In the genomic region with DNA sequence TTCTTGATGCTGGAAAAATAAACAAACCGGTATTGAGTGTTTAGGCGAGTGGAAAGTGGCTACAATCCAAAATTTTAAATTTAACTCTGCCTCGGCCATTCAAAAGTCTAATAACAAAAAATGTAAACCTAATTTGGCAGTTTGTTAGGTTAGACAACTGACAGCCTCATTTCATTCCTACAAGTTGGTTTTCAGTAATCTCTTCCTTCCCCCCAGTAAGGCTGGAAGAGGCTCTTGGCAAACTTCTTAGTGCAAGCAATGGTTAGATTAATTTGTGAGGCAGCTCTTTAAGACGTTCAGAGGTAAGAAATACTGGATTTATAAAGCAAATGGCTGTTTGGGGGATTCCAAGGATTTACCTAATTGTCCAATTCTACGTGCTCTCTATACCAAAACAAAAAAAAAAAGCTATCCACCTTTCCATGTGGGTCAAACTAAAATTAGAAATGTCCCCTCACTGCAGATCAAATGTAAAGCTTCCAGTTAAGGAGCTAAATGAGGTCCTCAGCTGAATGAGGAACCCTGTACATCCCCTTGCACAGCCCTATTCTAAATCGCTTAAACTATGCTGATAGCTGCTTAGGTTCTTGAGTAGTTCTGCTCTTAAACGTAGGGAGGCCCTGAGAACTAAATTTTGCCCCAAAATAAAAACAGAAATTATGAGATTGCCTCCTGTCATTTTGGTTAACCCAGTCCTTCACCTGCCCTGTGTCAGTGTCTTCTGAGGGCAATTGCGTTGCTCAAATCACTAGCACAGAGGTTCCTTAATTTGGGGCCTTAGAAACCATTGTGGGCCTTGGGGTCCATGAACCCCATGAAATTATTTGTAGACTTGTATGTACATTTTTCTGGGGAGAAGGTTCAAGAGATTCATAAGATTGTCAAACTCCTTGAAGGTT, we compare ENCODE assay signal across 1 cellular context.
TF ChIP-seq lines count a peak whose summit lies in the region.

No MANE protein-coding gene starts in this region.

TF ChIP-seq in K562, 482 proteins besides CTCF, POLR2A, EP300 and RAD21:
- TF ChIP-seq, protein P1, sequence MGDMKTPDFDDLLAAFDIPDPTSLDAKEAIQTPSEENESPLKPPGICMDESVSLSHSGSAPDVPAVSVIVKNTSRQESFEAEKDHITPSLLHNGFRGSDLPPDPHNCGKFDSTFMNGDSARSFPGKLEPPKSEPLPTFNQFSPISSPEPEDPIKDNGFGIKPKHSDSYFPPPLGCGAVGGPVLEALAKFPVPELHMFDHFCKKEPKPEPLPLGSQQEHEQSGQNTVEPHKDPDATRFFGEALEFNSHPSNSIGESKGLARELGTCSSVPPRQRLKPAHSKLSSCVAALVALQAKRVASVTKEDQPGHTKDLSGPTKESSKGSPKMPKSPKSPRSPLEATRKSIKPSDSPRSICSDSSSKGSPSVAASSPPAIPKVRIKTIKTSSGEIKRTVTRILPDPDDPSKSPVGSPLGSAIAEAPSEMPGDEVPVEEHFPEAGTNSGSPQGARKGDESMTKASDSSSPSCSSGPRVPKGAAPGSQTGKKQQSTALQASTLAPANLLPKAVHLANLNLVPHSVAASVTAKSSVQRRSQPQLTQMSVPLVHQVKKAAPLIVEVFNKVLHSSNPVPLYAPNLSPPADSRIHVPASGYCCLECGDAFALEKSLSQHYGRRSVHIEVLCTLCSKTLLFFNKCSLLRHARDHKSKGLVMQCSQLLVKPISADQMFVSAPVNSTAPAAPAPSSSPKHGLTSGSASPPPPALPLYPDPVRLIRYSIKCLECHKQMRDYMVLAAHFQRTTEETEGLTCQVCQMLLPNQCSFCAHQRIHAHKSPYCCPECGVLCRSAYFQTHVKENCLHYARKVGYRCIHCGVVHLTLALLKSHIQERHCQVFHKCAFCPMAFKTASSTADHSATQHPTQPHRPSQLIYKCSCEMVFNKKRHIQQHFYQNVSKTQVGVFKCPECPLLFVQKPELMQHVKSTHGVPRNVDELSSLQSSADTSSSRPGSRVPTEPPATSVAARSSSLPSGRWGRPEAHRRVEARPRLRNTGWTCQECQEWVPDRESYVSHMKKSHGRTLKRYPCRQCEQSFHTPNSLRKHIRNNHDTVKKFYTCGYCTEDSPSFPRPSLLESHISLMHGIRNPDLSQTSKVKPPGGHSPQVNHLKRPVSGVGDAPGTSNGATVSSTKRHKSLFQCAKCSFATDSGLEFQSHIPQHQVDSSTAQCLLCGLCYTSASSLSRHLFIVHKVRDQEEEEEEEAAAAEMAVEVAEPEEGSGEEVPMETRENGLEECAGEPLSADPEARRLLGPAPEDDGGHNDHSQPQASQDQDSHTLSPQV (IDR thresholded peaks at IDR 0.05), result 0 out of 2 replicates have a peak, but pooled peaks have one; percentile 5
- TF ChIP-seq SMAD3 (CRISPR knock-in tag; conservative IDR thresholded peaks at IDR 0.05), result no peak
- TF ChIP-seq, protein P2, sequence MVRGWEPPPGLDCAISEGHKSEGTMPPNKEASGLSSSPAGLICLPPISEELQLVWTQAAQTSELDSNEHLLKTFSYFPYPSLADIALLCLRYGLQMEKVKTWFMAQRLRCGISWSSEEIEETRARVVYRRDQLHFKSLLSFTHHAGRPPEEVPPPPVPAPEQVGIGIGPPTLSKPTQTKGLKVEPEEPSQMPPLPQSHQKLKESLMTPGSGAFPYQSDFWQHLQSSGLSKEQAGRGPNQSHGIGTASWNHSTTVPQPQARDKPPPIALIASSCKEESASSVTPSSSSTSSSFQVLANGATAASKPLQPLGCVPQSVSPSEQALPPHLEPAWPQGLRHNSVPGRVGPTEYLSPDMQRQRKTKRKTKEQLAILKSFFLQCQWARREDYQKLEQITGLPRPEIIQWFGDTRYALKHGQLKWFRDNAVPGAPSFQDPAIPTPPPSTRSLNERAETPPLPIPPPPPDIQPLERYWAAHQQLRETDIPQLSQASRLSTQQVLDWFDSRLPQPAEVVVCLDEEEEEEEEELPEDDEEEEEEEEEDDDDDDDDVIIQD (CRISPR knock-in tag; IDR thresholded peaks at IDR 0.05), result no peak
- no peak for TF ChIP-seq BRF1 (IDR thresholded peaks at IDR 0.05; ENCODE audit: borderline replicate concordance, extremely low read depth, insufficient read length)
- TF ChIP-seq NFXL1 (CRISPR knock-in tag; IDR thresholded peaks at IDR 0.05), result no peak
- TF ChIP-seq RUNX1 (IDR thresholded peaks at IDR 0.05; ENCODE audit: low read depth), result no peak
- TF ChIP-seq SPI1 (IDR thresholded peaks at IDR 0.05; ENCODE audit: borderline replicate concordance, low read depth, low read length), result peak; percentile 58; the same call in 1 of the 2 replicates
- TF ChIP-seq NFATC3 (IDR thresholded peaks at IDR 0.05), result no peak
- TF ChIP-seq POLR2AphosphoS2 (IDR thresholded peaks at IDR 0.05; ENCODE audit: low read length), result no peak
- peak; percentile 23; the same call in 1 of the 2 replicates for TF ChIP-seq KAT7 (CRISPR knock-in tag; IDR thresholded peaks at IDR 0.05; ENCODE audit: borderline replicate concordance)
- TF ChIP-seq GTF2E2 (tag; IDR thresholded peaks at IDR 0.05), result 0 out of 2 replicates have a peak, but pooled peaks have one; percentile 15
- TF ChIP-seq, protein P3, sequence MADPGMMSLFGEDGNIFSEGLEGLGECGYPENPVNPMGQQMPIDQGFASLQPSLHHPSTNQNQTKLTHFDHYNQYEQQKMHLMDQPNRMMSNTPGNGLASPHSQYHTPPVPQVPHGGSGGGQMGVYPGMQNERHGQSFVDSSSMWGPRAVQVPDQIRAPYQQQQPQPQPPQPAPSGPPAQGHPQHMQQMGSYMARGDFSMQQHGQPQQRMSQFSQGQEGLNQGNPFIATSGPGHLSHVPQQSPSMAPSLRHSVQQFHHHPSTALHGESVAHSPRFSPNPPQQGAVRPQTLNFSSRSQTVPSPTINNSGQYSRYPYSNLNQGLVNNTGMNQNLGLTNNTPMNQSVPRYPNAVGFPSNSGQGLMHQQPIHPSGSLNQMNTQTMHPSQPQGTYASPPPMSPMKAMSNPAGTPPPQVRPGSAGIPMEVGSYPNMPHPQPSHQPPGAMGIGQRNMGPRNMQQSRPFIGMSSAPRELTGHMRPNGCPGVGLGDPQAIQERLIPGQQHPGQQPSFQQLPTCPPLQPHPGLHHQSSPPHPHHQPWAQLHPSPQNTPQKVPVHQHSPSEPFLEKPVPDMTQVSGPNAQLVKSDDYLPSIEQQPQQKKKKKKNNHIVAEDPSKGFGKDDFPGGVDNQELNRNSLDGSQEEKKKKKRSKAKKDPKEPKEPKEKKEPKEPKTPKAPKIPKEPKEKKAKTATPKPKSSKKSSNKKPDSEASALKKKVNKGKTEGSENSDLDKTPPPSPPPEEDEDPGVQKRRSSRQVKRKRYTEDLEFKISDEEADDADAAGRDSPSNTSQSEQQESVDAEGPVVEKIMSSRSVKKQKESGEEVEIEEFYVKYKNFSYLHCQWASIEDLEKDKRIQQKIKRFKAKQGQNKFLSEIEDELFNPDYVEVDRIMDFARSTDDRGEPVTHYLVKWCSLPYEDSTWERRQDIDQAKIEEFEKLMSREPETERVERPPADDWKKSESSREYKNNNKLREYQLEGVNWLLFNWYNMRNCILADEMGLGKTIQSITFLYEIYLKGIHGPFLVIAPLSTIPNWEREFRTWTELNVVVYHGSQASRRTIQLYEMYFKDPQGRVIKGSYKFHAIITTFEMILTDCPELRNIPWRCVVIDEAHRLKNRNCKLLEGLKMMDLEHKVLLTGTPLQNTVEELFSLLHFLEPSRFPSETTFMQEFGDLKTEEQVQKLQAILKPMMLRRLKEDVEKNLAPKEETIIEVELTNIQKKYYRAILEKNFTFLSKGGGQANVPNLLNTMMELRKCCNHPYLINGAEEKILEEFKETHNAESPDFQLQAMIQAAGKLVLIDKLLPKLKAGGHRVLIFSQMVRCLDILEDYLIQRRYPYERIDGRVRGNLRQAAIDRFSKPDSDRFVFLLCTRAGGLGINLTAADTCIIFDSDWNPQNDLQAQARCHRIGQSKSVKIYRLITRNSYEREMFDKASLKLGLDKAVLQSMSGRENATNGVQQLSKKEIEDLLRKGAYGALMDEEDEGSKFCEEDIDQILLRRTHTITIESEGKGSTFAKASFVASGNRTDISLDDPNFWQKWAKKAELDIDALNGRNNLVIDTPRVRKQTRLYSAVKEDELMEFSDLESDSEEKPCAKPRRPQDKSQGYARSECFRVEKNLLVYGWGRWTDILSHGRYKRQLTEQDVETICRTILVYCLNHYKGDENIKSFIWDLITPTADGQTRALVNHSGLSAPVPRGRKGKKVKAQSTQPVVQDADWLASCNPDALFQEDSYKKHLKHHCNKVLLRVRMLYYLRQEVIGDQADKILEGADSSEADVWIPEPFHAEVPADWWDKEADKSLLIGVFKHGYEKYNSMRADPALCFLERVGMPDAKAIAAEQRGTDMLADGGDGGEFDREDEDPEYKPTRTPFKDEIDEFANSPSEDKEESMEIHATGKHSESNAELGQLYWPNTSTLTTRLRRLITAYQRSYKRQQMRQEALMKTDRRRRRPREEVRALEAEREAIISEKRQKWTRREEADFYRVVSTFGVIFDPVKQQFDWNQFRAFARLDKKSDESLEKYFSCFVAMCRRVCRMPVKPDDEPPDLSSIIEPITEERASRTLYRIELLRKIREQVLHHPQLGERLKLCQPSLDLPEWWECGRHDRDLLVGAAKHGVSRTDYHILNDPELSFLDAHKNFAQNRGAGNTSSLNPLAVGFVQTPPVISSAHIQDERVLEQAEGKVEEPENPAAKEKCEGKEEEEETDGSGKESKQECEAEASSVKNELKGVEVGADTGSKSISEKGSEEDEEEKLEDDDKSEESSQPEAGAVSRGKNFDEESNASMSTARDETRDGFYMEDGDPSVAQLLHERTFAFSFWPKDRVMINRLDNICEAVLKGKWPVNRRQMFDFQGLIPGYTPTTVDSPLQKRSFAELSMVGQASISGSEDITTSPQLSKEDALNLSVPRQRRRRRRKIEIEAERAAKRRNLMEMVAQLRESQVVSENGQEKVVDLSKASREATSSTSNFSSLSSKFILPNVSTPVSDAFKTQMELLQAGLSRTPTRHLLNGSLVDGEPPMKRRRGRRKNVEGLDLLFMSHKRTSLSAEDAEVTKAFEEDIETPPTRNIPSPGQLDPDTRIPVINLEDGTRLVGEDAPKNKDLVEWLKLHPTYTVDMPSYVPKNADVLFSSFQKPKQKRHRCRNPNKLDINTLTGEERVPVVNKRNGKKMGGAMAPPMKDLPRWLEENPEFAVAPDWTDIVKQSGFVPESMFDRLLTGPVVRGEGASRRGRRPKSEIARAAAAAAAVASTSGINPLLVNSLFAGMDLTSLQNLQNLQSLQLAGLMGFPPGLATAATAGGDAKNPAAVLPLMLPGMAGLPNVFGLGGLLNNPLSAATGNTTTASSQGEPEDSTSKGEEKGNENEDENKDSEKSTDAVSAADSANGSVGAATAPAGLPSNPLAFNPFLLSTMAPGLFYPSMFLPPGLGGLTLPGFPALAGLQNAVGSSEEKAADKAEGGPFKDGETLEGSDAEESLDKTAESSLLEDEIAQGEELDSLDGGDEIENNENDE (IDR thresholded peaks at IDR 0.05; ENCODE audit: low read depth, low read length), result no peak
- TF ChIP-seq, protein P4, sequence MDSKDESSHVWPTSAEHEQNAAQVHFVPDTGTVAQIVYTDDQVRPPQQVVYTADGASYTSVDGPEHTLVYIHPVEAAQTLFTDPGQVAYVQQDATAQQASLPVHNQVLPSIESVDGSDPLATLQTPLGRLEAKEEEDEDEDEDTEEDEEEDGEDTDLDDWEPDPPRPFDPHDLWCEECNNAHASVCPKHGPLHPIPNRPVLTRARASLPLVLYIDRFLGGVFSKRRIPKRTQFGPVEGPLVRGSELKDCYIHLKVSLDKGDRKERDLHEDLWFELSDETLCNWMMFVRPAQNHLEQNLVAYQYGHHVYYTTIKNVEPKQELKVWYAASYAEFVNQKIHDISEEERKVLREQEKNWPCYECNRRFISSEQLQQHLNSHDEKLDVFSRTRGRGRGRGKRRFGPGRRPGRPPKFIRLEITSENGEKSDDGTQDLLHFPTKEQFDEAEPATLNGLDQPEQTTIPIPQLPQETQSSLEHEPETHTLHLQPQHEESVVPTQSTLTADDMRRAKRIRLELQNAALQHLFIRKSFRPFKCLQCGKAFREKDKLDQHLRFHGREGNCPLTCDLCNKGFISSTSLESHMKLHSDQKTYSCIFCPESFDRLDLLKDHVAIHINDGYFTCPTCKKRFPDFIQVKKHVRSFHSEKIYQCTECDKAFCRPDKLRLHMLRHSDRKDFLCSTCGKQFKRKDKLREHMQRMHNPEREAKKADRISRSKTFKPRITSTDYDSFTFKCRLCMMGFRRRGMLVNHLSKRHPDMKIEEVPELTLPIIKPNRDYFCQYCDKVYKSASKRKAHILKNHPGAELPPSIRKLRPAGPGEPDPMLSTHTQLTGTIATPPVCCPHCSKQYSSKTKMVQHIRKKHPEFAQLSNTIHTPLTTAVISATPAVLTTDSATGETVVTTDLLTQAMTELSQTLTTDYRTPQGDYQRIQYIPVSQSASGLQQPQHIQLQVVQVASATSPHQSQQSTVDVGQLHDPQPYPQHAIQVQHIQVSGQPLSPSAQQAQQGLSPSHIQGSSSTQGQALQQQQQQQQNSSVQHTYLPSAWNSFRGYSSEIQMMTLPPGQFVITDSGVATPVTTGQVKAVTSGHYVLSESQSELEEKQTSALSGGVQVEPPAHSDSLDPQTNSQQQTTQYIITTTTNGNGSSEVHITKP (IDR thresholded peaks at IDR 0.05; ENCODE audit: partially characterized antibody), result no peak
- TF ChIP-seq ZFX (CRISPR knock-in tag; IDR thresholded peaks at IDR 0.05), result peak; percentile 38; the same call in 1 of the 2 replicates
- peak; percentile 24 for TF ChIP-seq KDM5B (IDR thresholded peaks at IDR 0.05; ENCODE audit: insufficient replicate concordance, low read depth, low read length)
- TF ChIP-seq, protein P5, sequence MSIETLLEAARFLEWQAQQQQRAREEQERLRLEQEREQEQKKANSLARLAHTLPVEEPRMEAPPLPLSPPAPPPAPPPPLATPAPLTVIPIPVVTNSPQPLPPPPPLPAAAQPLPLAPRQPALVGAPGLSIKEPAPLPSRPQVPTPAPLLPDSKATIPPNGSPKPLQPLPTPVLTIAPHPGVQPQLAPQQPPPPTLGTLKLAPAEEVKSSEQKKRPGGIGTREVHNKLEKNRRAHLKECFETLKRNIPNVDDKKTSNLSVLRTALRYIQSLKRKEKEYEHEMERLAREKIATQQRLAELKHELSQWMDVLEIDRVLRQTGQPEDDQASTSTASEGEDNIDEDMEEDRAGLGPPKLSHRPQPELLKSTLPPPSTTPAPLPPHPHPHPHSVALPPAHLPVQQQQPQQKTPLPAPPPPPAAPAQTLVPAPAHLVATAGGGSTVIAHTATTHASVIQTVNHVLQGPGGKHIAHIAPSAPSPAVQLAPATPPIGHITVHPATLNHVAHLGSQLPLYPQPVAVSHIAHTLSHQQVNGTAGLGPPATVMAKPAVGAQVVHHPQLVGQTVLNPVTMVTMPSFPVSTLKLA (conservative IDR thresholded peaks at IDR 0.05), result 0 out of 4 replicates have a peak, but pooled peaks of 1 of the 2 experiments have one; percentile 14
- 0 out of 2 replicates have a peak, but pooled peaks have one; percentile 46 for TF ChIP-seq ZNF197 (CRISPR knock-in tag; IDR thresholded peaks at IDR 0.05; ENCODE audit: low read depth)
- 0 out of 2 replicates have a peak, but pooled peaks have one; percentile 21 for TF ChIP-seq ZSCAN29 (IDR thresholded peaks at IDR 0.05)
- TF ChIP-seq HCFC1 (IDR thresholded peaks at IDR 0.05; ENCODE audit: low read depth, low read length), result 0 out of 2 replicates have a peak, but pooled peaks have one; percentile 21
- no peak for TF ChIP-seq KHSRP (IDR thresholded peaks at IDR 0.05)
- no peak for TF ChIP-seq ARID1B (IDR thresholded peaks at IDR 0.05)
- TF ChIP-seq, protein P6, sequence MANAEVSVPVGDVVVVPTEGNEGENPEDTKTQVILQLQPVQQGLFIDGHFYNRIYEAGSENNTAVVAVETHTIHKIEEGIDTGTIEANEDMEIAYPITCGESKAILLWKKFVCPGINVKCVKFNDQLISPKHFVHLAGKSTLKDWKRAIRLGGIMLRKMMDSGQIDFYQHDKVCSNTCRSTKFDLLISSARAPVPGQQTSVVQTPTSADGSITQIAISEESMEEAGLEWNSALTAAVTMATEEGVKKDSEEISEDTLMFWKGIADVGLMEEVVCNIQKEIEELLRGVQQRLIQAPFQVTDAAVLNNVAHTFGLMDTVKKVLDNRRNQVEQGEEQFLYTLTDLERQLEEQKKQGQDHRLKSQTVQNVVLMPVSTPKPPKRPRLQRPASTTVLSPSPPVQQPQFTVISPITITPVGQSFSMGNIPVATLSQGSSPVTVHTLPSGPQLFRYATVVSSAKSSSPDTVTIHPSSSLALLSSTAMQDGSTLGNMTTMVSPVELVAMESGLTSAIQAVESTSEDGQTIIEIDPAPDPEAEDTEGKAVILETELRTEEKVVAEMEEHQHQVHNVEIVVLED (CRISPR knock-in tag; IDR thresholded peaks at IDR 0.05), result no peak
- TF ChIP-seq PHF20 (IDR thresholded peaks at IDR 0.05; ENCODE audit: partially characterized antibody), result no peak
- TF ChIP-seq CHCHD3 (CRISPR knock-in tag; IDR thresholded peaks at IDR 0.05), result no peak
